Comparison of ENCODE assay signal across 29 cellular contexts in the genomic region with DNA sequence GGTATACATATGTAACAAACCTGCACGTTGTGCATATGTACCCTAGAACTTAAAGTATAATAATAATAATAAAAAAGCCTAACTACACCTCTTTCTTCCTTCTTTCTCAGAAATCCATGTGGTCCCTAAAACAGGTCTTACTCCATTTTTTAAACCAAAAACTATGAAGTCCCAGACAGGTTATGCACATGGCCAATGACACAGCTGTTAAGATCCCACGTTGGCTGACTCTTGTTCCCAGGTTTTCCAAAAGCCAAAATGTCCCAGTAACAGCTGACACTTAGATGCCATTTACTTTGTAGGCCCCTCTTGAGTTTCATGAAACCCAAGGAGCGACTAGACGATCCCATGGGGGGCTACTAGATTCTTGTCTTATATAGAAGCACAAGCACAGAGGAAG.
"Had no signal": no experiment of that assay in that cellular context is flagged by ENCODE, and none has a peak within 500 bp of the region (broad histone marks: within the 10 kb centered on the region; RNA-seq: fewer than 3 reads in every experiment).

No MANE protein-coding gene starts in this region.

- H3K4me1 ChIP-seq: colonic mucosa, gastroesophageal sphincter had no signal

- H3K4me3 ChIP-seq: colonic mucosa, esophagus squamous epithelium, gastroesophageal sphincter had no signal

- H3K9me3 ChIP-seq: colonic mucosa, esophagus squamous epithelium had no signal

- ATAC-seq: activated CD4-positive, CD25-positive, alpha-beta regulatory T cell treated with anti-CD3 and anti-CD28 coated beads, Interleukin-2, amount 50 U/mL, for 24 hours; activated CD8-positive, alpha-beta T cell treated with anti-CD3 and anti-CD28 coated beads for 36 hours; activated T-cell treated with anti-CD3 and anti-CD28 coated beads, Interleukin-2, amount 50 U/mL, for 4 hours; activated T-helper 17 cell treated with anti-CD3 and anti-CD28 coated beads, Interleukin-2, amount 50 U/mL, for 72 hours; gastroesophageal sphincter; T-helper 17 cell had no signal

- FAIRE-seq: astrocyte, endothelial cell of umbilical vein had no signal

- DNase-seq: activated B cell treated with CpG ODN at 0.5 μM for 24 hours; activated CD4-positive, alpha-beta T cell treated with anti-CD3 and anti-CD28 coated beads for 48 hours; activated CD4-positive, alpha-beta T cell treated with anti-CD3 and anti-CD28 coated beads, Interleukin-2, amount 50 U/mL, for 1 hour; activated CD4-positive, alpha-beta T cell treated with anti-CD3 and anti-CD28 coated beads, Interleukin-2, amount 50 U/mL, for 48 hours; activated CD8-positive, alpha-beta memory T cell treated with anti-CD3 and anti-CD28 coated beads for 24 hours; activated CD8-positive, alpha-beta T cell treated with anti-CD3 and anti-CD28 coated beads for 36 hours; activated effector memory CD4-positive, alpha-beta T cell treated with Interleukin-2 at 50 U/mL for 16 hours; activated gamma-delta T cell treated with Interleukin-2 at 50 U/mL for 16 hours; activated naive CD4-positive, alpha-beta T cell treated with anti-CD3 and anti-CD28 coated beads, Interleukin-2, amount 50 U/mL, for 16 hours; activated naive CD4-positive, alpha-beta T cell treated with Interleukin-2 at 50 U/mL for 16 hours; activated T-cell treated with anti-CD3 and anti-CD28 coated beads, Interleukin-2, amount 50 U/mL, for 4 hours; amniotic stem cell; anterior cingulate cortex; brain microvascular endothelial cell; central memory CD4-positive, alpha-beta T cell; cerebellar nuclear complex; colonic mucosa; effector CD8-positive, alpha-beta T cell; esophagus squamous epithelium; foreskin melanocyte; T-helper 17 cell; T1000; WERI-Rb-1 had no signal

- H3K27me3 ChIP-seq: brain microvascular endothelial cell, colonic mucosa had no signal

- H3K36me3 ChIP-seq: brain microvascular endothelial cell, colonic mucosa, esophagus squamous epithelium, gastroesophageal sphincter, WERI-Rb-1 had no signal

- H3K27ac ChIP-seq: brain microvascular endothelial cell, colonic mucosa, epithelial cell of prostate, esophagus squamous epithelium, gastroesophageal sphincter, WERI-Rb-1 had no signal
